In the genomic region with DNA sequence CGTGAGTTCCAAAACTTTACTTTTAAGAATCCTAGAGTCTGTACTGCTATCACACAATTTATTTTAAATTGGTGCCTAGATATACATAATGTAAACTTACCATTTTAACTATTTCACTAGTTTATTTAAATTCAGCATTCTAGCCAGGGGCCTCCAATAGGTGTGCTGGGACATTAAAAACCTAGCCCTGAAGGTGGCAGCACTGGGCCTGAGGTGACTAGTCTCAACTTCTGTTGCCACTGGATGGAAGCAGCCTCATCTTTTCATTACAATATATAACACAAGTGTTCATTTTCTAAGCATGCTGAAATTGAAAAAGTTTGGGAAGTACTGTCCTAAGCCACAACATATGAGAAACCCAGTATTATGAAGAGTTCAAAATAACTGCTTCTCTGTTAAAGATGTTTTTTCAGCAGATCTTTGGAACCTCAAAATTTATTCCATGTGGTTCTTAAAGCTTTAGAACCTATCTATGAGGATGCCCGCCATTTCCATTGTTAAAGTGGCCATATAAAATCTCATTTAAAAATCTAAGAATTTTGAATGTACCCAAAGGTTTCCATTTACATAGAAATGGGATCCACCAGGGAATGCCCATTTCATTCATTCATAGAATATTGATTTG, we compare ENCODE assay signal across 8 cellular contexts. TPM values are rescaled to one million over a fixed set of nuclear protein-coding genes. Genes with fewer than 3 reads are reported as not detected.
DNase-seq lines count a peak whose midpoint lies in the region; TF ChIP-seq lines count a peak whose summit lies in the region.

No MANE protein-coding gene starts in this region.

- TF ChIP-seq CTCF in BJ (IDR thresholded peaks at IDR 0.05; ENCODE audit: insufficient read depth, low read depth, low read length): peak; percentile 84
- TF ChIP-seq CTCF in fibroblast of the aortic adventitia (IDR thresholded peaks at IDR 0.05; ENCODE audit: insufficient read depth, low read length): peak; percentile 82
- TF ChIP-seq CTCF in osteoblast (IDR thresholded peaks at IDR 0.05; ENCODE audit: extremely low read depth, low read depth, low read length): peak; percentile 83
- peak; percentile 57 to 66 for TF ChIP-seq CTCF in tibial artery (IDR thresholded peaks at IDR 0.05)

- no peaks in the 10 kb centered on the region for H3K9me3 Mint-ChIP-seq in IgD-negative memory B cell

- H3K36me3 ChIP-seq in BJ (ENCODE audit: control insufficient read depth, insufficient read depth, low read length) (no peaks in the 10 kb centered on the region), osteoblast (ENCODE audit: insufficient read depth, low read length) (no peaks in the 10 kb centered on the region), tibial artery (no peaks in the 10 kb centered on the region)

- H3K9me3 ChIP-seq in osteoblast (ENCODE audit: low read depth, low read length): no peaks in the 10 kb centered on the region
- H3K9me3 ChIP-seq in tibial artery: no peaks in the 10 kb centered on the region

- peaks cover 13% of the 10 kb centered on the region for H3K79me2 ChIP-seq in osteoblast (ENCODE audit: insufficient read depth, low read length)

- H2AFZ ChIP-seq in osteoblast (ENCODE audit: low read length): no peak overlapping the region

- H3K27ac Mint-ChIP-seq in IgD-negative memory B cell: peak overlapping the region in 2 of 3 donors; percentile 29 to 59

- no peaks in the 10 kb centered on the region for H3K27me3 ChIP-seq in BJ (ENCODE audit: control insufficient read depth, insufficient read depth, low read length)
- no peaks in the 10 kb centered on the region for H3K27me3 ChIP-seq in osteoblast (ENCODE audit: insufficient read depth, low read length)
- no peaks in the 10 kb centered on the region for H3K27me3 ChIP-seq in tibial artery

- DNase-seq in BJ (ENCODE audit: low read depth): no peak
- peak; percentile 39 for DNase-seq in GM19238 (ENCODE audit: insufficient read length, low spot score)
- peak; percentile 80 for DNase-seq in RKO (ENCODE audit: low spot score)
- DNase-seq in activated T-helper 1 cell treated with Interleukin-2 at 50 U/mL for 16 hours (ENCODE audit: low read depth): peak; percentile 41
- DNase-seq in fibroblast of the aortic adventitia (ENCODE audit: low read depth): peak; percentile 74
- DNase-seq in osteoblast (ENCODE audit: insufficient read length, low spot score, missing footprints): peak; percentile 26
- peak; percentile 79 to 84 for DNase-seq in tibial artery

- no peaks in the 10 kb centered on the region for H4K20me1 ChIP-seq in osteoblast (ENCODE audit: insufficient read depth, low read length)

- intact Hi-C loops in tibial artery (cut with DNase I; ENCODE audit: low total_unique reads): loop anchor here (5.0 to 10.0 kb wide), 2 partner anchors 485 to 657 kb away; partner anchors contain the start of gene NPC1

- no peaks in the 10 kb centered on the region for H3K36me3 Mint-ChIP-seq in IgD-negative memory B cell

- no peak overlapping the region for H3K4me3 ChIP-seq in BJ (ENCODE audit: low read depth, low read length)
- H3K4me3 ChIP-seq in fibroblast of the aortic adventitia (ENCODE audit: low read depth, low read length): no peak overlapping the region
- H3K4me3 ChIP-seq in osteoblast (ENCODE audit: insufficient read depth, low read length): no peak overlapping the region
- no peak overlapping the region for H3K4me3 ChIP-seq in tibial artery

- CTCF ChIA-PET in BJ (lab: Yijun Ruan, JAX): interaction anchor here (0.6 to 3.5 kb wide), 16 partner anchors 13 to 446 kb away, joined by 3 to 37 read pairs (median 4); no protein-coding TSS in a partner anchor

- POLR2A ChIA-PET in BJ (lab: Charles Lee): no interaction called here

- H3K4me1 ChIP-seq in osteoblast (ENCODE audit: insufficient read depth, low read length) (peaks cover 12% of the 10 kb centered on the region), tibial artery (peaks cover 0 to 7% (median 3%) of the 10 kb centered on the region in 4 donors)

- no peak overlapping the region for H3K4me2 ChIP-seq in osteoblast (ENCODE audit: insufficient read depth, low read length)

- no peaks in the 10 kb centered on the region for H3K27me3 Mint-ChIP-seq in IgD-negative memory B cell

- H3K27ac ChIP-seq in osteoblast (ENCODE audit: low read depth, low read length) (no peak overlapping the region), tibial artery (no peak overlapping the region)

- peaks cover 10 to 16% (median 11%) of the 10 kb centered on the region in 3 donors for H3K4me1 Mint-ChIP-seq in IgD-negative memory B cell

- H3K4me3 Mint-ChIP-seq in IgD-negative memory B cell: peak overlapping the region in 1 of 4 donors; percentile 64

RNA-seq across cellular contexts. Expression of gene RBBP8, which starts 2.9 kb away (rescaled TPM):
- 11.0 and 24.6 TPM in 2 replicates for polyA plus RNA-seq in BJ (2011; rRNA removed)
- polyA minus RNA-seq in BJ (2011; rRNA and poly(A)+ RNA removed): 5.5 and 5.9 TPM in 2 replicates
- 10.8 TPM for polyA plus RNA-seq in IgD-negative memory B cell
- 31.0 and 80.1 TPM in 2 replicates for total RNA-seq in fibroblast of the aortic adventitia (ENCODE audit: low replicate concordance)
- 40.2 and 48.9 TPM in 2 replicates for total RNA-seq in osteoblast
